1 cellular context compared by ENCODE assay signal in genomic region chr20:58612021-58612700, GRCh38.
TF ChIP-seq lines count a peak whose summit lies in the region.

No MANE protein-coding gene starts in this region.

TF ChIP-seq in GM23338, 12 proteins besides CTCF, POLR2A, EP300 and RAD21 (continued from another document):
- TF ChIP-seq REST (IDR thresholded peaks at IDR 0.05; ENCODE audit: unreplicated experiment) (no peak), ZNF114 (CRISPR knock-in tag; IDR thresholded peaks at IDR 0.05) (no peak), CREB1 (CRISPR knock-in tag; IDR thresholded peaks at IDR 0.05; ENCODE audit: low read depth) (no peak), EZH2 (IDR thresholded peaks at IDR 0.05; ENCODE audit: low read depth, unreplicated experiment) (no peak), ZNF462 (CRISPR knock-in tag; IDR thresholded peaks at IDR 0.05) (no peak), NANOG (IDR thresholded peaks at IDR 0.05; ENCODE audit: borderline replicate concordance) (no peak), JUNB (IDR thresholded peaks at IDR 0.05; ENCODE audit: unreplicated experiment) (no peak), ZNF331 (CRISPR knock-in tag; IDR thresholded peaks at IDR 0.05; ENCODE audit: low read depth) (no peak)
